ENCODE assay signal across 27 cellular contexts in genomic region chr4:29051381-29051965, GRCh38.
"Had no signal": no experiment of that assay in that cellular context is flagged by ENCODE, and none has a peak within 500 bp of the region (broad histone marks: within the 10 kb centered on the region; RNA-seq: fewer than 3 reads in every experiment).

No MANE protein-coding gene starts in this region.

- H3K9me3 Mint-ChIP-seq: nephron had no signal

- H3K27ac Mint-ChIP-seq: activated CD4-positive, alpha-beta T cell treated with anti-CD3 and anti-CD28 coated beads, Interleukin-2, amount 10 ng/mL, durations not matched to agents 7 days and 5 days; activated CD8-positive, alpha-beta T cell treated with anti-CD3 and anti-CD28 coated beads, Interleukin-2, amount 10 ng/mL, durations not matched to agents 7 days and 5 days; activated naive CD4-positive, alpha-beta T cell treated with anti-CD3 and anti-CD28 coated beads for 36 hours; activated naive CD8-positive, alpha-beta T cell treated with anti-CD3 and anti-CD28 coated beads, Interleukin-2, amount 50 U/mL, for 24 hours; dendritic cell treated with granulocyte-macrophage colony-stimulating factor and Interleukin-4, amounts not matched to agents 40 ng/mL and 50 ng/mL, for 4 days; nephron; stimulated activated naive CD8-positive, alpha-beta T cell treated with anti-CD3 and anti-CD28 coated beads, Interleukin-15, Interleukin-2, amounts not matched to agents 100 ng/mL and 50 ng/mL, for 24 hours; T-cell had no signal

- H3K27ac ChIP-seq: brain microvascular endothelial cell, esophagus squamous epithelium, skin epidermis, suprapubic skin, transverse colon, vagina had no signal

- H3K36me3 Mint-ChIP-seq: T-cell had no signal

- FAIRE-seq: endothelial cell of umbilical vein, frontal cortex, kidney had no signal

- H3K9me3 ChIP-seq: suprapubic skin, transverse colon, vagina had no signal

- H3K4me3 ChIP-seq: esophagus squamous epithelium, lung, skin epidermis, suprapubic skin, transverse colon, vagina had no signal

- H3K4me3 Mint-ChIP-seq: activated CD4-positive, alpha-beta T cell treated with anti-CD3 and anti-CD28 coated beads, Interleukin-2, amount 10 ng/mL, durations not matched to agents 7 days and 5 days; activated CD8-positive, alpha-beta T cell treated with anti-CD3 and anti-CD28 coated beads, Interleukin-2, amount 10 ng/mL, durations not matched to agents 7 days and 5 days; activated naive CD4-positive, alpha-beta T cell treated with anti-CD3 and anti-CD28 coated beads for 36 hours; activated naive CD8-positive, alpha-beta T cell treated with anti-CD3 and anti-CD28 coated beads, Interleukin-2, amount 50 U/mL, for 24 hours; activated T-cell treated with anti-CD3 and anti-CD28 coated beads, Interleukin-2, amount 50 U/mL, for 4 hours; dendritic cell treated with granulocyte-macrophage colony-stimulating factor and Interleukin-4, amounts not matched to agents 40 ng/mL and 50 ng/mL, for 4 days; nephron; stimulated activated naive CD8-positive, alpha-beta T cell treated with anti-CD3 and anti-CD28 coated beads, Interleukin-15, Interleukin-2, amounts not matched to agents 100 ng/mL and 50 ng/mL, for 24 hours; T-cell had no signal

- H3K4me1 Mint-ChIP-seq: activated CD4-positive, alpha-beta T cell treated with anti-CD3 and anti-CD28 coated beads, Interleukin-2, amount 10 ng/mL, durations not matched to agents 7 days and 5 days; activated naive CD8-positive, alpha-beta T cell treated with anti-CD3 and anti-CD28 coated beads, Interleukin-2, amount 50 U/mL, for 24 hours; nephron; T-cell had no signal

- H3K27me3 Mint-ChIP-seq: activated CD4-positive, alpha-beta T cell treated with anti-CD3 and anti-CD28 coated beads, Interleukin-2, amount 10 ng/mL, durations not matched to agents 7 days and 5 days; activated naive CD8-positive, alpha-beta T cell treated with anti-CD3 and anti-CD28 coated beads, Interleukin-2, amount 50 U/mL, for 24 hours; dendritic cell treated with granulocyte-macrophage colony-stimulating factor and Interleukin-4, amounts not matched to agents 40 ng/mL and 50 ng/mL, for 4 days; stimulated activated naive CD8-positive, alpha-beta T cell treated with anti-CD3 and anti-CD28 coated beads, Interleukin-15, Interleukin-2, amounts not matched to agents 100 ng/mL and 50 ng/mL, for 24 hours; T-cell had no signal

- ATAC-seq: activated CD8-positive, alpha-beta T cell treated with anti-CD3 and anti-CD28 coated beads, Interleukin-2, amount 10 ng/mL, durations not matched to agents 7 days and 5 days; activated naive CD8-positive, alpha-beta T cell treated with anti-CD3 and anti-CD28 coated beads, Interleukin-2, amount 50 U/mL, for 24 hours; activated T-cell treated with anti-CD3 and anti-CD28 coated beads, Interleukin-2, amount 50 U/mL, for 4 hours; left lobe of liver; T-cell had no signal

- H3K4me1 ChIP-seq: esophagus squamous epithelium, suprapubic skin, transverse colon, vagina had no signal

- DNase-seq: activated CD4-positive, alpha-beta T cell treated with anti-CD3 and anti-CD28 coated beads, Interleukin-2, amount 10 ng/mL, durations not matched to agents 7 days and 5 days; activated CD8-positive, alpha-beta T cell treated with anti-CD3 and anti-CD28 coated beads, Interleukin-2, amount 10 ng/mL, durations not matched to agents 7 days and 5 days; activated naive CD4-positive, alpha-beta T cell treated with anti-CD3 and anti-CD28 coated beads for 36 hours; activated naive CD8-positive, alpha-beta T cell treated with anti-CD3 and anti-CD28 coated beads, Interleukin-2, amount 50 U/mL, for 24 hours; activated T-cell treated with anti-CD3 and anti-CD28 coated beads, Interleukin-2, amount 50 U/mL, for 4 hours; aorta; brain microvascular endothelial cell; cerebellar nuclear complex; effector memory CD4-positive, alpha-beta T cell; esophagus squamous epithelium; kidney; midbrain; stimulated activated CD4-positive, alpha-beta T cell treated with anti-CD3 and anti-CD28 coated beads, Interleukin-15, amount 100 ng/mL, for 24 hours; stimulated activated CD4-positive, alpha-beta T cell treated with anti-CD3 and anti-CD28 coated beads, Interleukin-2, amount 100 ng/mL, for 48 hours; T-cell; T-helper 9 cell; transverse colon had no signal

- H3K36me3 ChIP-seq: brain microvascular endothelial cell, esophagus squamous epithelium, suprapubic skin, transverse colon, vagina had no signal

- H3K27me3 ChIP-seq: brain microvascular endothelial cell, esophagus squamous epithelium, suprapubic skin, transverse colon, vagina had no signal
